1 cellular context compared by ENCODE assay signal in the genomic region with DNA sequence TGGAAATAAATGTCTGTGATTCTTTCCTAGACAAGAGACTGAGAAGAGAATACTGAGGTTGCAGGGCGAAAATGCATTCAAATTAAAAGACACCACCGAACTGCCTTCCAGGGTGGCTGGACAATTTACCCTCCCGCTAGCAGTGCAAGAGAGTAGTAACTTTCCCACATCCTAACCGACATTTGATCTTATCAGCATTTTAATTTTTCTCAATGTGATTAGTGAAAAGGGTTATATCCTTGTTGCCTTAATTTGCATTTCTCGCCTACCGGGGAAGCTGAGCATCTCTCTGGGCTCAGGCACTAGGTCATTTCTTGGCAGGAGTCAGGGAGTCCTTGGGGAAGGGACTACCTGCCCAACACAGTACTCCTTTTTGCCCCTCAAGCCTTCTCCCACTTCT.
TF ChIP-seq lines count a peak whose summit lies in the region.

No MANE protein-coding gene starts in this region.

TF ChIP-seq in GM23338, 12 proteins besides CTCF, POLR2A, EP300 and RAD21 (continued from another document):
- TF ChIP-seq CREB1 (CRISPR knock-in tag; IDR thresholded peaks at IDR 0.05; ENCODE audit: low read depth) (no peak), NANOG (IDR thresholded peaks at IDR 0.05; ENCODE audit: borderline replicate concordance) (no peak), REST (IDR thresholded peaks at IDR 0.05; ENCODE audit: unreplicated experiment) (no peak), JUNB (IDR thresholded peaks at IDR 0.05; ENCODE audit: unreplicated experiment) (no peak), ZNF114 (CRISPR knock-in tag; IDR thresholded peaks at IDR 0.05) (no peak), POLR2AphosphoS5 (IDR thresholded peaks at IDR 0.05; ENCODE audit: low read depth) (no peak), EZH2 (IDR thresholded peaks at IDR 0.05; ENCODE audit: low read depth, unreplicated experiment) (no peak), STAT1 (IDR thresholded peaks at IDR 0.05; ENCODE audit: unreplicated experiment) (no peak)
- TF ChIP-seq, protein P1, sequence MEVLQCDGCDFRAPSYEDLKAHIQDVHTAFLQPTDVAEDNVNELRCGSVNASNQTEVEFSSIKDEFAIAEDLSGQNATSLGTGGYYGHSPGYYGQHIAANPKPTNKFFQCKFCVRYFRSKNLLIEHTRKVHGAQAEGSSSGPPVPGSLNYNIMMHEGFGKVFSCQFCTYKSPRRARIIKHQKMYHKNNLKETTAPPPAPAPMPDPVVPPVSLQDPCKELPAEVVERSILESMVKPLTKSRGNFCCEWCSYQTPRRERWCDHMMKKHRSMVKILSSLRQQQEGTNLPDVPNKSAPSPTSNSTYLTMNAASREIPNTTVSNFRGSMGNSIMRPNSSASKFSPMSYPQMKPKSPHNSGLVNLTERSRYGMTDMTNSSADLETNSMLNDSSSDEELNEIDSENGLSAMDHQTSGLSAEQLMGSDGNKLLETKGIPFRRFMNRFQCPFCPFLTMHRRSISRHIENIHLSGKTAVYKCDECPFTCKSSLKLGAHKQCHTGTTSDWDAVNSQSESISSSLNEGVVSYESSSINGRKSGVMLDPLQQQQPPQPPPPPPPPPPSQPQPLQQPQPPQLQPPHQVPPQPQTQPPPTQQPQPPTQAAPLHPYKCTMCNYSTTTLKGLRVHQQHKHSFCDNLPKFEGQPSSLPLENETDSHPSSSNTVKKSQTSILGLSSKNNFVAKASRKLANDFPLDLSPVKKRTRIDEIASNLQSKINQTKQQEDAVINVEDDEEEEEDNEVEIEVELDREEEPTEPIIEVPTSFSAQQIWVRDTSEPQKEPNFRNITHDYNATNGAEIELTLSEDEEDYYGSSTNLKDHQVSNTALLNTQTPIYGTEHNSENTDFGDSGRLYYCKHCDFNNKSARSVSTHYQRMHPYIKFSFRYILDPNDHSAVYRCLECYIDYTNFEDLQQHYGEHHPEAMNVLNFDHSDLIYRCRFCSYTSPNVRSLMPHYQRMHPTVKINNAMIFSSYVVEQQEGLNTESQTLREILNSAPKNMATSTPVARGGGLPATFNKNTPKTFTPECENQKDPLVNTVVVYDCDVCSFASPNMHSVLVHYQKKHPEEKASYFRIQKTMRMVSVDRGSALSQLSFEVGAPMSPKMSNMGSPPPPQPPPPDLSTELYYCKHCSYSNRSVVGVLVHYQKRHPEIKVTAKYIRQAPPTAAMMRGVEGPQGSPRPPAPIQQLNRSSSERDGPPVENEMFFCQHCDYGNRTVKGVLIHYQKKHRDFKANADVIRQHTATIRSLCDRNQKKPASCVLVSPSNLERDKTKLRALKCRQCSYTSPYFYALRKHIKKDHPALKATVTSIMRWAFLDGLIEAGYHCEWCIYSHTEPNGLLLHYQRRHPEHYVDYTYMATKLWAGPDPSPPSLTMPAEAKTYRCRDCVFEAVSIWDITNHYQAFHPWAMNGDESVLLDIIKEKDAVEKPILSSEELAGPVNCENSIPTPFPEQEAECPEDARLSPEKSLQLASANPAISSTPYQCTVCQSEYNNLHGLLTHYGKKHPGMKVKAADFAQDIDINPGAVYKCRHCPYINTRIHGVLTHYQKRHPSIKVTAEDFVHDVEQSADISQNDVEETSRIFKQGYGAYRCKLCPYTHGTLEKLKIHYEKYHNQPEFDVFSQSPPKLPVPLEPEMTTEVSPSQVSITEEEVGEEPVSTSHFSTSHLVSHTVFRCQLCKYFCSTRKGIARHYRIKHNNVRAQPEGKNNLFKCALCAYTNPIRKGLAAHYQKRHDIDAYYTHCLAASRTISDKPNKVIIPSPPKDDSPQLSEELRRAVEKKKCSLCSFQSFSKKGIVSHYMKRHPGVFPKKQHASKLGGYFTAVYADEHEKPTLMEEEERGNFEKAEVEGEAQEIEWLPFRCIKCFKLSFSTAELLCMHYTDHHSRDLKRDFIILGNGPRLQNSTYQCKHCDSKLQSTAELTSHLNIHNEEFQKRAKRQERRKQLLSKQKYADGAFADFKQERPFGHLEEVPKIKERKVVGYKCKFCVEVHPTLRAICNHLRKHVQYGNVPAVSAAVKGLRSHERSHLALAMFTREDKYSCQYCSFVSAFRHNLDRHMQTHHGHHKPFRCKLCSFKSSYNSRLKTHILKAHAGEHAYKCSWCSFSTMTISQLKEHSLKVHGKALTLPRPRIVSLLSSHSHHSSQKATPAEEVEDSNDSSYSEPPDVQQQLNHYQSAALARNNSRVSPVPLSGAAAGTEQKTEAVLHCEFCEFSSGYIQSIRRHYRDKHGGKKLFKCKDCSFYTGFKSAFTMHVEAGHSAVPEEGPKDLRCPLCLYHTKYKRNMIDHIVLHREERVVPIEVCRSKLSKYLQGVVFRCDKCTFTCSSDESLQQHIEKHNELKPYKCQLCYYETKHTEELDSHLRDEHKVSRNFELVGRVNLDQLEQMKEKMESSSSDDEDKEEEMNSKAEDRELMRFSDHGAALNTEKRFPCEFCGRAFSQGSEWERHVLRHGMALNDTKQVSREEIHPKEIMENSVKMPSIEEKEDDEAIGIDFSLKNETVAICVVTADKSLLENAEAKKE (CRISPR knock-in tag; IDR thresholded peaks at IDR 0.05), result no peak
